ENCODE assay signal across 23 cellular contexts in the genomic region with DNA sequence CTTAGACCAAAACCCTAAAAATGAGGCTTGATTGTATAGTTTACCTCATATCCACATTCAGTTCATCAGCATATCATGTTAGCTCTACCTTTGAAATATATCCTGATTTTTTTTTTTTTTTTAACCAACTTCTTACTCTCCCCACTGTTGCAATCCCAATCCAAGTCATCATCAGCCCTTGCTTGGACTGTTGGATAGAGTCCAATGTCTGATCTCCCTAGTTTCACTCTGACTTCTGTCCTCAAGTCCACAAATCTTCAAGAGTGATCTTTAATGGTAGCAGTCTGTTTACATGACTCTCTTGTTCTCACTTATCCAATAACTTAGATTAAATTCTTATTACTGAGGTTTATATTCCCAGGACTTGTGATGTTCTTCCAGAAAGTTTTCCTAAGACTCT. TPM values are rescaled to one million over a fixed set of nuclear protein-coding genes. Genes with fewer than 3 reads are reported as not detected.
A peak's percentile ranks its signal among the peaks of the same experiment; 100 is the strongest.
DNase-seq lines count a peak whose midpoint lies in the region; ATAC-seq, FAIRE-seq and TF ChIP-seq lines count a peak whose summit lies in the region.
"Had no signal": no experiment of that assay in that cellular context is flagged by ENCODE, and none has a peak within 500 bp of the region (broad histone marks: within the 10 kb centered on the region; RNA-seq: fewer than 3 reads in every experiment).

No MANE protein-coding gene starts in this region.

- H3K79me1 ChIP-seq in IMR-90 (ENCODE audit: low read depth in 1 of 2, low read length in 2 of 2), result peaks cover 0 to 6% of the 10 kb centered on the region in 2 experiments; a peak in 2 of 4 replicates

- CTCF ChIA-PET in IMR-90 (lab: Yijun Ruan, JAX), result interaction anchor here (0.6 kb wide), 2 partner anchors 28 to 369 kb away, joined by 3 read pairs; no protein-coding TSS in a partner anchor

- H3K14ac ChIP-seq in IMR-90 (replicated peaks; ENCODE audit: low read depth, low read length), result no peak overlapping the region

- no peak overlapping the region for H3K9ac ChIP-seq in IMR-90 (ENCODE audit: low read depth, low read length)
- no peak overlapping the region for H3K9ac ChIP-seq in kidney (ENCODE audit: low read length in 2 of 2)

- H3K9me1 ChIP-seq in IMR-90 (ENCODE audit: insufficient read depth, low read length), result no peaks in the 10 kb centered on the region

- no peaks in the 10 kb centered on the region for H4K20me1 ChIP-seq in IMR-90 (ENCODE audit: insufficient read depth, low read length)

- H3K56ac ChIP-seq in IMR-90 (ENCODE audit: extremely low read depth, insufficient read depth, low read length), result no peak overlapping the region

- no peak overlapping the region for H3K4ac ChIP-seq in IMR-90 (ENCODE audit: low read depth, low read length)

- no peaks in the 10 kb centered on the region for H3K27me3 ChIP-seq in IMR-90 (ENCODE audit: control insufficient read depth, insufficient read depth, low read length)
- H3K27me3 ChIP-seq: MG63, SJCRH30 had no signal

- FAIRE-seq in kidney (lab: Jason Lieb, UNC) (no peak), RCC 7860 (lab: Jason Lieb, UNC) (no peak)
- FAIRE-seq: A204.1, GM12878, GM19239, H1 had no signal

- H2BK120ac ChIP-seq in IMR-90 (ENCODE audit: low read depth, low read length), result no peak overlapping the region

- H3K4me3 ChIP-seq in AG10803 (ENCODE audit: low read length) (no peak overlapping the region), IMR-90 (ENCODE audit: insufficient read depth, low read depth, low read length) (no peak overlapping the region), kidney (ENCODE audit: low read length in 2 of 2) (no peak overlapping the region)
- H3K4me3 ChIP-seq: GM12878, MG63, SJCRH30 had no signal

- H4K91ac ChIP-seq in IMR-90 (ENCODE audit: insufficient read depth, low read depth, low read length), result no peak overlapping the region

- ATAC-seq in IMR-90 (ENCODE audit: low read depth) (no peak), left colon (peak; percentile 28)
- ATAC-seq: GM12878, PC-3 had no signal

- TF ChIP-seq CTCF in AG10803 (conservative IDR thresholded peaks at IDR 0.05; ENCODE audit: low read length) (no peak), IMR-90 (conservative IDR thresholded peaks at IDR 0.05; ENCODE audit: low read depth, low read length) (no peak), kidney (IDR thresholded peaks at IDR 0.05; ENCODE audit: borderline replicate concordance, extremely low read depth, insufficient read depth) (no peak)

- H3K27ac ChIP-seq in IMR-90 (ENCODE audit: insufficient read depth, low read length) (no peak overlapping the region), kidney (ENCODE audit: low read depth in 2 of 2, low read length in 2 of 2) (no peak overlapping the region)
- H3K27ac ChIP-seq: SJCRH30 had no signal

- no peak overlapping the region for H2BK20ac ChIP-seq in IMR-90 (ENCODE audit: low read depth, low read length)

- peaks cover 6% of the 10 kb centered on the region for H3K36me3 ChIP-seq in IMR-90 (ENCODE audit: control insufficient read depth, insufficient read depth, low read length)
- H3K36me3 ChIP-seq in kidney (ENCODE audit: control insufficient read depth in 1 of 2, insufficient read depth in 2 of 2, low read length in 2 of 2), result peaks cover 0 to 9% of the 10 kb centered on the region in 2 donors

- no peak overlapping the region for H3K4me2 ChIP-seq in IMR-90 (ENCODE audit: low read depth, low read length)

- no peak for TF ChIP-seq RAD21 in IMR-90 (IDR thresholded peaks at IDR 0.05; ENCODE audit: low read length)

- no peak overlapping the region for H2BK5ac ChIP-seq in IMR-90 (ENCODE audit: low read depth, low read length, poor library complexity, severe bottlenecking)

- intact Hi-C loops in IMR-90 (cut with micrococcal nuclease), result no loop called here
- intact Hi-C loops in left colon (cut with DNase I, micrococcal nuclease), result no loop called here
- intact Hi-C loops in kidney (cut with DNase I), result no loop called here

- H3K18ac ChIP-seq in IMR-90 (ENCODE audit: low read depth, low read length), result no peak overlapping the region

- no TSS peak for BruUV-seq in IMR-90 (replicated peaks; lab: Mats Ljungman, UMichigan)

- in situ Hi-C loops in IMR-90 (cut with MboI; ENCODE audit: low sequenced_read_pairs), result no loop called here

- H3K23ac ChIP-seq in IMR-90 (ENCODE audit: low read depth, low read length), result no peak overlapping the region

- H3K9me3 ChIP-seq in IMR-90 (ENCODE audit: control insufficient read depth, insufficient read depth, low read length), result no peaks in the 10 kb centered on the region
- H3K9me3 ChIP-seq in kidney (ENCODE audit: control insufficient read depth in 1 of 2, low read length in 2 of 2), result no peaks in the 10 kb centered on the region
- H3K9me3 ChIP-seq: MG63, SJCRH30 had no signal

- H4K8ac ChIP-seq in IMR-90 (ENCODE audit: low read depth in 2 of 2, low read length in 2 of 2), result no peak overlapping the region

- TF ChIP-seq POLR2A in IMR-90 (IDR thresholded peaks at IDR 0.05; ENCODE audit: low read depth, low read length), result no peak

- H3K4me1 ChIP-seq in IMR-90 (ENCODE audit: control insufficient read depth, insufficient read depth, low read length) (no peaks in the 10 kb centered on the region), kidney (ENCODE audit: control insufficient read depth in 1 of 2, insufficient read depth in 1 of 2, low read depth in 1 of 2, low read length in 2 of 2) (no peaks in the 10 kb centered on the region)
- H3K4me1 ChIP-seq: SJCRH30 had no signal

- H4K5ac ChIP-seq in IMR-90 (ENCODE audit: low read depth, low read length), result no peak overlapping the region

- POLR2A ChIA-PET in IMR-90 (lab: Charles Lee; ENCODE audit: unreplicated experiment), result no interaction called here

- DNase-seq in AG10803 (ENCODE audit: low read depth), result peak; percentile 25
- DNase-seq in IMR-90, result peak; percentile 10
- DNase-seq in fibroblast of gingiva (ENCODE audit: low read depth), result peak; percentile 4
- no peak for DNase-seq in left colon
- no peak for DNase-seq in kidney
- DNase-seq in RCC 7860 (ENCODE audit: low spot score), result no peak
- no peak for DNase-seq in NCI-H526 (lab: John Stamatoyannopoulos, UW)
- no peak for DNase-seq in HUDEP-2 (lab: John Stamatoyannopoulos, UW; ENCODE audit: unreplicated experiment in 76 of 76)
- DNase-seq: CD4-positive, alpha-beta T cell; DMS153; GF-D8; MG63; NCI-H1048; NCI-H1436; NCI-H1930; NCI-H226; NCI-H524; PC-3; SJCRH30 had no signal

- no peak overlapping the region for H2AK5ac ChIP-seq in IMR-90 (ENCODE audit: low read depth, low read length)

- no peak overlapping the region for H2BK15ac ChIP-seq in IMR-90 (ENCODE audit: low read depth, low read length)

- no peak overlapping the region for H2AK9ac ChIP-seq in IMR-90 (replicated peaks; ENCODE audit: low read depth, low read length, poor library complexity)

- dilution Hi-C loops in IMR-90 (cut with HindIII; ENCODE audit: low sequenced_read_pairs, unreplicated experiment), result no loop called here

- H2AFZ ChIP-seq in IMR-90 (replicated peaks; ENCODE audit: low read length, poor library complexity), result no peak overlapping the region

TF ChIP-seq in IMR-90, 13 proteins besides CTCF, POLR2A, EP300 and RAD21:
- TF ChIP-seq CEBPB (IDR thresholded peaks at IDR 0.05; ENCODE audit: low read depth, low read length), result no peak
- TF ChIP-seq BHLHE40 (IDR thresholded peaks at IDR 0.05; ENCODE audit: low read depth, low read length), result no peak
- no peak for TF ChIP-seq MAZ (IDR thresholded peaks at IDR 0.05; ENCODE audit: borderline replicate concordance, low read depth, low read length)
- no peak for TF ChIP-seq MXI1 (IDR thresholded peaks at IDR 0.05; ENCODE audit: borderline replicate concordance, low read depth, low read length)
- no peak for TF ChIP-seq FOS (IDR thresholded peaks at IDR 0.05; ENCODE audit: low read depth, low read length)
- TF ChIP-seq, protein P1, sequence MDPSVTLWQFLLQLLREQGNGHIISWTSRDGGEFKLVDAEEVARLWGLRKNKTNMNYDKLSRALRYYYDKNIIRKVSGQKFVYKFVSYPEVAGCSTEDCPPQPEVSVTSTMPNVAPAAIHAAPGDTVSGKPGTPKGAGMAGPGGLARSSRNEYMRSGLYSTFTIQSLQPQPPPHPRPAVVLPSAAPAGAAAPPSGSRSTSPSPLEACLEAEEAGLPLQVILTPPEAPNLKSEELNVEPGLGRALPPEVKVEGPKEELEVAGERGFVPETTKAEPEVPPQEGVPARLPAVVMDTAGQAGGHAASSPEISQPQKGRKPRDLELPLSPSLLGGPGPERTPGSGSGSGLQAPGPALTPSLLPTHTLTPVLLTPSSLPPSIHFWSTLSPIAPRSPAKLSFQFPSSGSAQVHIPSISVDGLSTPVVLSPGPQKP (IDR thresholded peaks at IDR 0.05; ENCODE audit: borderline replicate concordance, low read depth, low read length), result no peak
- no peak for TF ChIP-seq RFX5 (IDR thresholded peaks at IDR 0.05; ENCODE audit: low read depth, low read length)
- no peak for TF ChIP-seq SMC3 (IDR thresholded peaks at IDR 0.05; ENCODE audit: low read depth, low read length)
- no peak for TF ChIP-seq RCOR1 (IDR thresholded peaks at IDR 0.05; ENCODE audit: insufficient replicate concordance, low read length)
- TF ChIP-seq MAFK (IDR thresholded peaks at IDR 0.05; ENCODE audit: low read depth, low read length), result no peak
- no peak for TF ChIP-seq CHD1 (IDR thresholded peaks at IDR 0.05; ENCODE audit: low read depth, low read length)
- no peak for TF ChIP-seq NFE2L2 (IDR thresholded peaks at IDR 0.05; ENCODE audit: low read depth, low read length)
- TF ChIP-seq, protein P2, sequence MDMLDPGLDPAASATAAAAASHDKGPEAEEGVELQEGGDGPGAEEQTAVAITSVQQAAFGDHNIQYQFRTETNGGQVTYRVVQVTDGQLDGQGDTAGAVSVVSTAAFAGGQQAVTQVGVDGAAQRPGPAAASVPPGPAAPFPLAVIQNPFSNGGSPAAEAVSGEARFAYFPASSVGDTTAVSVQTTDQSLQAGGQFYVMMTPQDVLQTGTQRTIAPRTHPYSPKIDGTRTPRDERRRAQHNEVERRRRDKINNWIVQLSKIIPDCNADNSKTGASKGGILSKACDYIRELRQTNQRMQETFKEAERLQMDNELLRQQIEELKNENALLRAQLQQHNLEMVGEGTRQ (IDR thresholded peaks at IDR 0.05; ENCODE audit: low read depth, low read length), result no peak
TF ChIP-seq in IMR-90: peak in this region for 0.

RNA-seq across cellular contexts. Expression of a gene that starts 30.8 kb away (rescaled TPM):
- 16.5 and 23.9 TPM in 2 replicates for total RNA-seq in IMR-90 (2012; rRNA removed)
- 11.3 and 13.1 TPM in 2 replicates for polyA plus RNA-seq in IMR-90 (2012; rRNA removed)
- 2.6 and 5.3 TPM in 2 replicates for polyA plus RNA-seq in IMR-90 (2012; cell fraction: cytosol; rRNA removed)
- 2.2 and 17.5 TPM in 2 replicates for polyA plus RNA-seq in IMR-90 (2012; cell fraction: nucleus; rRNA removed; ENCODE audit: low replicate concordance)
- 10 to 100 TPM; 34.0 to 38.9 TPM for total RNA-seq in left colon
- 25.3 TPM for total RNA-seq in kidney
- polyA plus RNA-seq in kidney (ENCODE audit: insufficient read depth, low read depth, low replicate concordance), result 10.8 TPM

Comparison
In these comparisons a context has a peak if more than half of its experiments do, and no peak if none do; other contexts are left out.
1. DNase-seq: peak in AG10803 (single experiment), IMR-90 (single experiment) and fibroblast of gingiva (single experiment); none in left colon (0 of 2), kidney (single experiment), RCC 7860 (single experiment), NCI-H526 (0 of 2) and HUDEP-2 (0 of 76).